Comparison of ENCODE assay signal across 9 cellular contexts in genomic region chr11:76266269-76266668, GRCh38. TPM values are rescaled to one million over a fixed set of nuclear protein-coding genes. Genes with fewer than 3 reads are reported as not detected.
DNase-seq lines count a peak whose midpoint lies in the region; ATAC-seq and TF ChIP-seq lines count a peak whose summit lies in the region.
"Had no signal": no experiment of that assay in that cellular context is flagged by ENCODE, and none has a peak within 500 bp of the region (broad histone marks: within the 10 kb centered on the region; RNA-seq: fewer than 3 reads in every experiment).

No MANE protein-coding gene starts in this region.

- no peak for TF ChIP-seq CTCF in lower leg skin (IDR thresholded peaks at IDR 0.05)

- WGBS in lower leg skin, 2 donors: 36 to 51% methylated on average over 6 of the region's 6 CpGs

- intact Hi-C loops in lower leg skin (cut with DNase I; ENCODE audit: low total_unique reads): no loop called here

- no peak for TF ChIP-seq POLR2A in lower leg skin (IDR thresholded peaks at IDR 0.05)

- ATAC-seq in HG02973 (IDR thresholded peaks at IDR 0.05; ENCODE audit: unreplicated experiment) (no peak), GM18511 (IDR thresholded peaks at IDR 0.05; ENCODE audit: unreplicated experiment) (no peak), HG03469 (IDR thresholded peaks at IDR 0.05; ENCODE audit: unreplicated experiment) (no peak)

- DNase-seq in A172 (ENCODE audit: low spot score) (peak; percentile 76), HK-2 (ENCODE audit: unreplicated experiment) (peak; percentile 15), astrocyte of the hippocampus (ENCODE audit: low read depth, low spot score) (peak; percentile 62), lower leg skin (ENCODE audit: low spot score in 2 of 2) (peak; percentile 73 to 91), NCI-H1436 (lab: John Stamatoyannopoulos, UW) (no peak)
- DNase-seq: NCI-H2081 had no signal

- H3K4me3 ChIP-seq in lower leg skin (ENCODE audit: low read depth, poor library complexity, severe bottlenecking): no peak overlapping the region

RNA-seq across cellular contexts. Expression of gene WNT11, which starts 60.0 kb away (rescaled TPM):
- 0.98 and 2.6 TPM in 2 replicates for total RNA-seq in A172 (2014; rRNA removed; shearing (Covaris generic))
- total RNA-seq in lower leg skin: 10 to 100 TPM in 1 of 4 donors, 1 to 10 TPM in 3; 4.2 to 11.4 (median 7.4) TPM
